Comparison of ENCODE assay signal across 8 cellular contexts in the genomic region with DNA sequence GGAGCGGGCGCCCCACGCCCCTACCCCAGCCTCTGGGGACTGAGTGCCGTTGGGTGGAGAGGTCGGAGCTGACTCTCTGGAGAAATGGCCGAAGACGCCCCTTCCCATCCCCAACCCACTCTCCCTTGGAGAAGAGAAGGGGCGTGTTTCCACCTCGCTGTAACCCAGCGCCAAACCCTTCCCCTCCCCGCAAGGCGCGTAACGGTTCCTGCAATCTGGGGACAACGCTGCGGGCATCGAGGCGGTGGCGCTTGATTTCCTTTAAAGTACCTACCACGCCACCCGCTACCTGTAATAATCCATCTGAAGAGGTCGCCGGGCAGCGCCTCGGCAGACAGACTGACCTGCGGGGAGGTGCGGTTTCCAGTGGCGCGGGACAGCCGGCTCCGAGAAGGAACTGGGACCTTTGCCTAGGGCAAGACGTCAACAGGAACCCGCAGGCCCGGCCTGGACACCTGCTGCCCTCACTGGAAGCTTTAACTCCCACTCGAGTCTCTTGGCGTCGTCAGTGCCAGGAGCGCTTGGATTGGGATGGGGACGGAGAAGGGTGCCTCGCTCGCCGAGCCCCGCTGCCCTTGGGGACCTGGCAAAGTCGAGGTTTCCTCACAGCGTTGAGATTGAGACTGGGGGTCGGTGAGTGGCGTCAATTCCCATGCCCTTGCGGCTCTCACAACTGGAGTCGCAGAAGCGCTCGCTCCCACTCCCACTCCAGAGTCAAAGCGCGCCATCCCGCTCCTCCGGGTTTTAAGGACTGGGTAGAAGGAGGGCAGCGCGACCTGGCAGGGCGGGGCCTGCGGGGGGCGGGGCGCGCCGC. TPM values are rescaled to one million over a fixed set of nuclear protein-coding genes. Genes with fewer than 3 reads are reported as not detected.
A peak's percentile ranks its signal among the peaks of the same experiment; 100 is the strongest.
DNase-seq lines count a peak whose midpoint lies in the region; ATAC-seq and TF ChIP-seq lines count a peak whose summit lies in the region.

A gene (minus strand): TSS at position 716 of the 814 bp plus-strand sequence. CDS start 763 bp downstream, outside the sequence.

- H3K9me3 Mint-ChIP-seq in activated T-helper 1 cell treated with anti-CD3 and anti-CD28 coated beads, Interleukin-12 subunit alpha, Interleukin-12 subunit beta, Interleukin-2, Interleukin-4 antibody, amounts not matched to agents 30 ng/mL and 10 ng/mL and 1 ng/mL, durations not matched to agents 14 hours and 24 hours and 36 hours: no peaks in the 10 kb centered on the region

- intact Hi-C loops in activated T-helper 1 cell treated with anti-CD3 and anti-CD28 coated beads, Interleukin-12 subunit alpha, Interleukin-12 subunit beta, Interleukin-2, Interleukin-4 antibody, amounts not matched to agents 30 ng/mL and 10 ng/mL and 1 ng/mL, durations not matched to agents 14 hours and 24 hours and 36 hours (cut with micrococcal nuclease): loop anchor here (1.0 to 10.0 kb wide), 11 partner anchors 21 to 401 kb away; a partner anchor contains a TSS
- intact Hi-C loops in right cardiac atrium (cut with DNase I) (loop anchor here in 1 of 4 donors (5.0 kb wide), 1 partner anchor 37 kb away; no protein-coding TSS in a partner anchor), sigmoid colon (cut with DNase I) (loop anchor here (1.0 to 5.0 kb wide), 2 partner anchors 93 to 200 kb away; no protein-coding TSS in a partner anchor)

- H3K27me3 ChIP-seq in right cardiac atrium (ENCODE audit: control insufficient read depth, insufficient read depth) (no peaks in the 10 kb centered on the region), sigmoid colon (peaks cover 0 to 37% (median 18%) of the 10 kb centered on the region in 3 donors)

- H3K27ac ChIP-seq in right cardiac atrium (ENCODE audit: low read length) (peak within 1 kb of the TSS; percentile 68), sigmoid colon (peak within 1 kb of the TSS; percentile 72 to 84 (median 78)), substantia nigra (ENCODE audit: low read depth, low read length, poor library complexity, severe bottlenecking) (no peak within 1 kb of the TSS)

- peaks cover 50% of the 10 kb centered on the region for H3K4me1 Mint-ChIP-seq in activated T-helper 1 cell treated with anti-CD3 and anti-CD28 coated beads, Interleukin-12 subunit alpha, Interleukin-12 subunit beta, Interleukin-2, Interleukin-4 antibody, amounts not matched to agents 30 ng/mL and 10 ng/mL and 1 ng/mL, durations not matched to agents 14 hours and 24 hours and 36 hours (ENCODE audit: low read depth)

- peaks cover 17% of the 10 kb centered on the region for H3K36me3 Mint-ChIP-seq in activated T-helper 1 cell treated with anti-CD3 and anti-CD28 coated beads, Interleukin-12 subunit alpha, Interleukin-12 subunit beta, Interleukin-2, Interleukin-4 antibody, amounts not matched to agents 30 ng/mL and 10 ng/mL and 1 ng/mL, durations not matched to agents 14 hours and 24 hours and 36 hours (ENCODE audit: low read depth)

- peak within 1 kb of the TSS; percentile 74 for H3K27ac Mint-ChIP-seq in activated T-helper 1 cell treated with anti-CD3 and anti-CD28 coated beads, Interleukin-12 subunit alpha, Interleukin-12 subunit beta, Interleukin-2, Interleukin-4 antibody, amounts not matched to agents 30 ng/mL and 10 ng/mL and 1 ng/mL, durations not matched to agents 14 hours and 24 hours and 36 hours

- no peaks in the 10 kb centered on the region for H3K9me3 ChIP-seq in right cardiac atrium (ENCODE audit: control insufficient read depth, low read length)
- no peaks in the 10 kb centered on the region for H3K9me3 ChIP-seq in sigmoid colon

- 4% methylated on average over 63 of the region's 63 CpGs for whole genome bisulfite sequencing in right cardiac atrium
- WGBS in sigmoid colon, 2 donors: 2 to 3% methylated on average over 63 of the region's 63 CpGs

- H3K4me3 Mint-ChIP-seq in activated T-helper 1 cell treated with anti-CD3 and anti-CD28 coated beads, Interleukin-12 subunit alpha, Interleukin-12 subunit beta, Interleukin-2, Interleukin-4 antibody, amounts not matched to agents 30 ng/mL and 10 ng/mL and 1 ng/mL, durations not matched to agents 14 hours and 24 hours and 36 hours: peak within 1 kb of the TSS; percentile 71

- peaks cover 2% of the 10 kb centered on the region for H3K4me1 ChIP-seq in right cardiac atrium (ENCODE audit: control insufficient read depth, insufficient read depth, low read length)
- peaks cover 0 to 41% (median 34%) of the 10 kb centered on the region in 4 donors for H3K4me1 ChIP-seq in sigmoid colon

- peaks cover 38% of the 10 kb centered on the region for H3K27me3 Mint-ChIP-seq in activated T-helper 1 cell treated with anti-CD3 and anti-CD28 coated beads, Interleukin-12 subunit alpha, Interleukin-12 subunit beta, Interleukin-2, Interleukin-4 antibody, amounts not matched to agents 30 ng/mL and 10 ng/mL and 1 ng/mL, durations not matched to agents 14 hours and 24 hours and 36 hours (ENCODE audit: insufficient read depth)

- TF ChIP-seq EP300 in sigmoid colon (IDR thresholded peaks at IDR 0.05): no peak

- peak; percentile 56 for DNase-seq in GM03348 (ENCODE audit: low spot score)
- DNase-seq in activated T-helper 1 cell treated with anti-CD3 and anti-CD28 coated beads, Interleukin-12 subunit alpha, Interleukin-12 subunit beta, Interleukin-2, Interleukin-4 antibody, amounts not matched to agents 30 ng/mL and 10 ng/mL and 1 ng/mL, durations not matched to agents 14 hours and 24 hours and 36 hours (ENCODE audit: low spot score): no peak
- peak in 1 of 3 donors; percentile 68 for DNase-seq in right cardiac atrium
- peak; percentile 75 for DNase-seq in sigmoid colon
- DNase-seq in NK-92 treated with Interleukin-12 subunit alpha and Interleukin-12 subunit beta, amount 100 ng/mL, for 24 hours (lab: John Stamatoyannopoulos, UW): no peak
- no peak for DNase-seq in substantia nigra (lab: John Stamatoyannopoulos, UW)

- no peak for TF ChIP-seq CTCF in sigmoid colon (IDR thresholded peaks at IDR 0.05)

- H3K4me3 ChIP-seq in right cardiac atrium (ENCODE audit: low read length): peak within 1 kb of the TSS; percentile 66
- peak within 1 kb of the TSS; percentile 32 to 64 (median 60) for H3K4me3 ChIP-seq in sigmoid colon

- peak; percentile 30 for ATAC-seq in HG02642 (IDR thresholded peaks at IDR 0.05; ENCODE audit: poor library complexity, unreplicated experiment)
- peak; percentile 74 to 82 for ATAC-seq in right cardiac atrium
- no peak for ATAC-seq in HG03139 (IDR thresholded peaks at IDR 0.05; ENCODE audit: unreplicated experiment)

- TF ChIP-seq POLR2A in sigmoid colon (IDR thresholded peaks at IDR 0.05): no peak

- H3K36me3 ChIP-seq in sigmoid colon: no peaks in the 10 kb centered on the region

RNA-seq across cellular contexts. Expression of the gene that starts here (rescaled TPM):
- total RNA-seq in activated T-helper 1 cell treated with anti-CD3 and anti-CD28 coated beads, Interleukin-12 subunit alpha, Interleukin-12 subunit beta, Interleukin-2, Interleukin-4 antibody, amounts not matched to agents 30 ng/mL and 10 ng/mL and 1 ng/mL, durations not matched to agents 14 hours and 24 hours and 36 hours: 12.7 and 14.7 TPM in 2 replicates
- total RNA-seq in right cardiac atrium: 100 to 1,000 TPM in 1 of 4 donors, 10 to 100 TPM in 3; 43.7 to 142 (median 53.4) TPM
- 10.1 TPM for polyA plus RNA-seq in right cardiac atrium
- 10 to 100 TPM; 12.2 to 24.6 (median 12.7) TPM for total RNA-seq in sigmoid colon
- 1 to 10 TPM; 1.4 to 8.4 (median 1.7) TPM for polyA plus RNA-seq in sigmoid colon

Comparison
In these comparisons a context has a peak if more than half of its experiments do, and no peak if none do; other contexts are left out.
1. DNase-seq: peak in GM03348 (single experiment) and sigmoid colon (single experiment); none in activated T-helper 1 cell treated with anti-CD3 and anti-CD28 coated beads, Interleukin-12 subunit alpha, Interleukin-12 subunit beta, Interleukin-2, Interleukin-4 antibody, amounts not matched to agents 30 ng/mL and 10 ng/mL and 1 ng/mL, durations not matched to agents 14 hours and 24 hours and 36 hours (single experiment), NK-92 treated with Interleukin-12 subunit alpha and Interleukin-12 subunit beta, amount 100 ng/mL, for 24 hours (single experiment) and substantia nigra (0 of 49).